8 cellular contexts compared by ENCODE assay signal in the genomic region with DNA sequence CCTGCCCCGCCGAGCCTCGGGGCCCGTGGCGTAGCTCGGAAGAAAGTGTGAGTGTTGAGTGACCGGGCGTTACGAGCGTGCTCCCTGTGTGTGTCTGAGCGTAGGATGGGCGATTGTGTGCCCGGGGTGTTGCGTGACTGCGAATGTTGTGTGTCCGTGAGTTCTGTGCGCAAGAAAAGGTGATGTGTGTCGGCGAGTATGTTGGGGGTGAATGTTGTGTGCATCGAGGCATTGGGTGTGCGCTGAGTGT. TPM values are rescaled to one million over a fixed set of nuclear protein-coding genes. Genes with fewer than 3 reads are reported as not detected.
DNase-seq lines count a peak whose midpoint lies in the region; ATAC-seq and TF ChIP-seq lines count a peak whose summit lies in the region.

No MANE protein-coding gene starts in this region.

- H3K36me3 Mint-ChIP-seq in activated naive CD4-positive, alpha-beta T cell treated with anti-CD3 and anti-CD28 coated beads, Interleukin-2, amount 10 ng/mL, durations not matched to agents 7 days and 5 days: peaks cover 2% of the 10 kb centered on the region
- H3K36me3 Mint-ChIP-seq in memory B cell: peaks cover 3% of the 10 kb centered on the region

- no peak for DNase-seq in activated naive CD4-positive, alpha-beta T cell treated with anti-CD3 and anti-CD28 coated beads, Interleukin-2, amount 10 ng/mL, durations not matched to agents 7 days and 5 days
- DNase-seq in activated naive CD4-positive, alpha-beta T cell (lab: John Stamatoyannopoulos, UW): no peak
- DNase-seq in astrocyte of the cerebellum (ENCODE audit: low read depth) (no peak), memory B cell (ENCODE audit: low spot score in 2 of 2) (no peak), upper lobe of right lung (no peak), NCI-H187 treated with DMSO at 0.1 percent for 48 hours (lab: John Stamatoyannopoulos, UW) (no peak), cerebellum (ENCODE audit: low spot score) (no peak)

- H3K27ac Mint-ChIP-seq in activated naive CD4-positive, alpha-beta T cell treated with anti-CD3 and anti-CD28 coated beads, Interleukin-2, amount 10 ng/mL, durations not matched to agents 7 days and 5 days: no peak overlapping the region
- H3K27ac Mint-ChIP-seq in memory B cell: peak overlapping the region; percentile 5

- H3K4me1 Mint-ChIP-seq in activated naive CD4-positive, alpha-beta T cell treated with anti-CD3 and anti-CD28 coated beads, Interleukin-2, amount 10 ng/mL, durations not matched to agents 7 days and 5 days: peaks cover 17% of the 10 kb centered on the region
- peaks cover 13% of the 10 kb centered on the region for H3K4me1 Mint-ChIP-seq in memory B cell

- peak overlapping the region; percentile 98 for H3K4me3 ChIP-seq in astrocyte of the cerebellum (ENCODE audit: low read depth, low read length)
- H3K4me3 ChIP-seq in upper lobe of right lung: peak overlapping the region; percentile 64

- peak overlapping the region; percentile 77 for H3K27ac ChIP-seq in upper lobe of right lung

- no peaks in the 10 kb centered on the region for H3K27me3 ChIP-seq in upper lobe of right lung

- intact Hi-C loops in upper lobe of right lung (cut with DNase I): no loop called here

- H3K9me3 ChIP-seq in upper lobe of right lung: no peaks in the 10 kb centered on the region

- in situ Hi-C loops in astrocyte of the cerebellum (cut with HindIII; ENCODE audit: low sequenced_read_pairs): loop anchor here (25.0 kb wide), 3 partner anchors 151 to 876 kb away; no protein-coding TSS in a partner anchor

- no peaks in the 10 kb centered on the region for H3K36me3 ChIP-seq in upper lobe of right lung

- peaks cover 15% of the 10 kb centered on the region for H3K4me1 ChIP-seq in upper lobe of right lung

- peak overlapping the region; percentile 59 for H3K4me3 Mint-ChIP-seq in activated naive CD4-positive, alpha-beta T cell treated with anti-CD3 and anti-CD28 coated beads, Interleukin-2, amount 10 ng/mL, durations not matched to agents 7 days and 5 days
- H3K4me3 Mint-ChIP-seq in memory B cell: peak overlapping the region; percentile 91

- CTCF ChIA-PET in activated naive CD4-positive, alpha-beta T cell treated with anti-CD3 and anti-CD28 coated beads, Interleukin-2, amount 10 ng/mL, durations not matched to agents 7 days and 5 days (lab: Charles Lee): interaction anchor here (1.0 kb wide), 1 partner anchor 612 kb away, joined by 6 read pairs; no protein-coding TSS in a partner anchor

- peaks cover 74% of the 10 kb centered on the region for H3K27me3 Mint-ChIP-seq in activated naive CD4-positive, alpha-beta T cell treated with anti-CD3 and anti-CD28 coated beads, Interleukin-2, amount 10 ng/mL, durations not matched to agents 7 days and 5 days
- H3K27me3 Mint-ChIP-seq in memory B cell: peaks cover 35% of the 10 kb centered on the region

- TF ChIP-seq CTCF in astrocyte of the cerebellum (IDR thresholded peaks at IDR 0.05; ENCODE audit: low read depth, low read length, missing control alignments) (no peak), upper lobe of right lung (IDR thresholded peaks at IDR 0.05) (no peak)

- H3K9me3 Mint-ChIP-seq in activated naive CD4-positive, alpha-beta T cell treated with anti-CD3 and anti-CD28 coated beads, Interleukin-2, amount 10 ng/mL, durations not matched to agents 7 days and 5 days: no peaks in the 10 kb centered on the region
- no peaks in the 10 kb centered on the region for H3K9me3 Mint-ChIP-seq in memory B cell

- ATAC-seq in memory B cell (ENCODE audit: low read depth) (no peak), upper lobe of right lung (no peak), GM18867 (IDR thresholded peaks at IDR 0.05; ENCODE audit: unreplicated experiment) (no peak)

RNA-seq across cellular contexts. Expression of a gene that starts 0.3 kb away (rescaled TPM):
- 45.5 TPM for total RNA-seq in upper lobe of right lung
- total RNA-seq in cerebellum: 13.3 TPM

RNA-seq across cellular contexts. Expression of a gene that starts 5.9 kb away (rescaled TPM):
- total RNA-seq in upper lobe of right lung (16.5 TPM), cerebellum (18.9 TPM)

RNA-seq across cellular contexts. Expression of a gene that starts 55.0 kb away (rescaled TPM):
- total RNA-seq in upper lobe of right lung: 89.0 TPM
- 45.8 TPM for total RNA-seq in cerebellum
